In the genomic region with DNA sequence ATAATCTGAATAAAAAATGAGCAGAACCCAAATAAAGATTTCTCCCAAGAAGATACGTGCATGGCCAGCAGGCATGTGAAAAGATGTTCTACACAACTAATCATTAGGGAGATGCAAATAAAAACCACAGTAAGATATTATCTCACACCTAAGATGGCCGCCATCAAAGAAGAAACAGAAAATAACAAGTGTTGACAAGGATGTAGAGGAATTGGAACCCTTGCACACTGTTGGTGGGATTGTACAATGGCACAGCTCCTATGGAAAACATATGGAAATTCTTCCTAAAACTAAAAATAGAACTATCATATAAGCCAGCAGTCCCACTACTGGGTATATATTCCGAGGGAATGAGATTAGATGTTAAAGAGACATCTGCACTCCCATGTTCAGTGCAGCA, we compare ENCODE assay signal across 2 cellular contexts.
TF ChIP-seq lines count a peak whose summit lies in the region.

No MANE protein-coding gene starts in this region.

TF ChIP-seq in HepG2, 621 proteins besides CTCF, POLR2A, EP300 and RAD21:
- TF ChIP-seq ELF3 (CRISPR knock-in tag; IDR thresholded peaks at IDR 0.05), result no peak
- peak; percentile 89 for TF ChIP-seq ZNF7 (CRISPR knock-in tag; IDR thresholded peaks at IDR 0.05)

TF ChIP-seq in H1, 55 proteins besides CTCF, POLR2A, EP300 and RAD21:
- TF ChIP-seq YY1 (IDR thresholded peaks at IDR 0.05; ENCODE audit: low read depth, low read length), result peak; percentile 20; the same call in 1 of the 2 replicates
- no peak for TF ChIP-seq NRF1 (IDR thresholded peaks at IDR 0.05; ENCODE audit: low read depth, low read length)
